Comparison of ENCODE assay signal across 9 cellular contexts in genomic region chr19:16625183-16625958, GRCh38. TPM values are rescaled to one million over a fixed set of nuclear protein-coding genes. Genes with fewer than 3 reads are reported as not detected.
A peak's percentile ranks its signal among the peaks of the same experiment; 100 is the strongest.
DNase-seq lines count a peak whose midpoint lies in the region; ATAC-seq, FAIRE-seq and TF ChIP-seq lines count a peak whose summit lies in the region.
"Had no signal": no experiment of that assay in that cellular context is flagged by ENCODE, and none has a peak within 500 bp of the region (broad histone marks: within the 10 kb centered on the region; RNA-seq: fewer than 3 reads in every experiment).

No MANE protein-coding gene starts in this region.

- peaks cover 9% of the 10 kb centered on the region for H3K36me3 ChIP-seq in CD8-positive, alpha-beta memory T cell (ENCODE audit: insufficient read depth, low read length)
- peaks cover 17% of the 10 kb centered on the region for H3K36me3 ChIP-seq in HUES6 (ENCODE audit: control insufficient read depth, insufficient read depth, low read length)
- peaks cover 4 to 17% of the 10 kb centered on the region in 2 experiments; a peak in 2 of 4 replicates for H3K36me3 ChIP-seq in GM12878 (ENCODE audit: control insufficient read depth in 2 of 2, insufficient read depth in 2 of 2, low read length in 1 of 2)

- H3K4me1 ChIP-seq in CD8-positive, alpha-beta memory T cell (ENCODE audit: insufficient read depth, low read length), result peaks cover 41% of the 10 kb centered on the region
- H3K4me1 ChIP-seq in HUES6 (ENCODE audit: control insufficient read depth, insufficient read depth, low read length) (peaks cover 18% of the 10 kb centered on the region), GM12878 (ENCODE audit: control insufficient read depth, insufficient read depth, low read length) (peaks cover 18% of the 10 kb centered on the region)

- H3K9me3 ChIP-seq in CD8-positive, alpha-beta memory T cell (ENCODE audit: low read length), result no peaks in the 10 kb centered on the region
- no peaks in the 10 kb centered on the region for H3K9me3 ChIP-seq in HUES6 (ENCODE audit: control insufficient read depth, insufficient read depth, low read depth, low read length)
- no peaks in the 10 kb centered on the region for H3K9me3 ChIP-seq in GM12878 (replicated peaks; ENCODE audit: control insufficient read depth, insufficient read depth, low read length)

- TF ChIP-seq RAD21 in GM12878 (IDR thresholded peaks at IDR 0.05; ENCODE audit: insufficient read depth, low read depth, low read length), result no peak

- no TSS peak for BruUV-seq in GM12878 (replicated peaks; lab: Mats Ljungman, UMichigan)

- no peak for FAIRE-seq in GM12878 (lab: Jason Lieb, UNC)

- no peak overlapping the region for H3K27ac ChIP-seq in CD8-positive, alpha-beta memory T cell (ENCODE audit: low read depth, low read length)
- H3K27ac ChIP-seq in HUES6 (ENCODE audit: low read depth, low read length), result no peak overlapping the region
- no peak overlapping the region for H3K27ac ChIP-seq in GM12878 (ENCODE audit: control insufficient read depth, insufficient read depth)

- SMC1A ChIA-PET in GM12878 (lab: Charles Lee; ENCODE audit: uncharacterized antibody, unreplicated experiment), result interaction anchor here (1.0 to 10.1 kb wide), 7 partner anchors 12 to 52 kb away, joined by 3 to 164 read pairs (median 9); no protein-coding TSS in a partner anchor

- H3K4me3 Mint-ChIP-seq in CD8-positive, alpha-beta memory T cell, result peak overlapping the region in 3 of 7 donors; percentile 24 to 98 (median 48)
- peak overlapping the region; percentile 92 for H3K4me3 Mint-ChIP-seq in natural killer cell

- peak overlapping the region in 6 of 8 donors; percentile 2 to 69 (median 42) for H3K27ac Mint-ChIP-seq in CD8-positive, alpha-beta memory T cell
- H3K27ac Mint-ChIP-seq in natural killer cell, result peak overlapping the region; percentile 62 to 85

- no peak overlapping the region for H3K4me3 ChIP-seq in CD8-positive, alpha-beta memory T cell (ENCODE audit: low read length)
- H3K4me3 ChIP-seq in HUES6 (ENCODE audit: low read depth, low read length), result 0 out of 2 replicates have a peak overlapping the region, but pooled peaks have one; percentile 90
- peak overlapping the region; percentile 94; the same call in 1 of the 2 replicates for H3K4me3 ChIP-seq in GM12878

- H2AFZ ChIP-seq in GM12878 (ENCODE audit: control insufficient read depth, low read depth, low read length), result no peak overlapping the region

- intact Hi-C loops in GM12878 (cut with micrococcal nuclease; ENCODE audit: unreplicated experiment), result loop anchor here (5.0 kb wide), 1 partner anchor 37 kb away; the partner anchor contains the start of genes SMIM7 and TMEM38A
- intact Hi-C loops in natural killer cell (cut with micrococcal nuclease), result no loop called here

- peaks cover 0 to 45% (median 3%) of the 10 kb centered on the region in 3 donors for H3K36me3 Mint-ChIP-seq in CD8-positive, alpha-beta memory T cell
- no peaks in the 10 kb centered on the region for H3K36me3 Mint-ChIP-seq in natural killer cell

- POLR2A ChIA-PET in CD8-positive, alpha-beta memory T cell (lab: Charles Lee), result interaction anchor here (0.7 to 0.9 kb wide), 2 partner anchors 58 to 475 kb away, joined by 3 to 4 read pairs; no protein-coding TSS in a partner anchor
- POLR2A ChIA-PET in GM12878 (lab: Charles Lee), result interaction anchor here (0.7 to 10.3 kb wide), 8 partner anchors 10 to 52 kb away, joined by 3 to 220 read pairs (median 4); partner anchors contain the start of gene TMEM38A

- RAD21 ChIA-PET in GM12878 (lab: Charles Lee; ENCODE audit: unreplicated experiment), result interaction anchor here (0.6 to 9.0 kb wide), 7 partner anchors 15 to 42 kb away, joined by 3 to 169 read pairs (median 3); no protein-coding TSS in a partner anchor

- no peaks in the 10 kb centered on the region for H3K27me3 ChIP-seq in CD8-positive, alpha-beta memory T cell (ENCODE audit: insufficient read depth, low read length, poor library complexity, severe bottlenecking)
- H3K27me3 ChIP-seq in HUES6 (ENCODE audit: control insufficient read depth, insufficient read depth, low read length) (no peaks in the 10 kb centered on the region), GM12878 (replicated peaks in 1 of 2; ENCODE audit: control insufficient read depth in 2 of 2, insufficient read depth in 2 of 2, low read length in 1 of 2) (no peaks in the 10 kb centered on the region)

- CTCF ChIA-PET in CD8-positive, alpha-beta memory T cell (lab: Charles Lee), result no interaction called here
- CTCF ChIA-PET in GM12878 (lab: Yijun Ruan, JAX), result interaction anchor here (0.9 to 9.0 kb wide), 13 partner anchors 11 to 96 kb away, joined by 3 to 83 read pairs (median 6); partner anchors contain the start of gene TMEM38A

- no peaks in the 10 kb centered on the region for H3K9me3 Mint-ChIP-seq in CD8-positive, alpha-beta memory T cell
- no peaks in the 10 kb centered on the region for H3K9me3 Mint-ChIP-seq in natural killer cell

- no peak for DNase-seq in CD8-positive, alpha-beta memory T cell
- DNase-seq in GM12878 (ENCODE audit: low read depth, low spot score) (no peak), natural killer cell (no peak), NCI-H748 treated with DMSO at 0.1 percent for 48 hours (lab: John Stamatoyannopoulos, UW) (no peak), NK-92 (lab: John Stamatoyannopoulos, UW; ENCODE audit: unreplicated experiment) (no peak), NCI-H2029 (lab: John Stamatoyannopoulos, UW) (no peak)
- DNase-seq: NCI-H1417 had no signal

- H3K4me2 ChIP-seq in GM12878 (ENCODE audit: control insufficient read depth, insufficient read depth), result peak overlapping the region; percentile 24; the same call in 1 of the 2 replicates

- H3K9ac ChIP-seq in HUES6 (ENCODE audit: low read length) (no peak overlapping the region), GM12878 (ENCODE audit: control insufficient read depth, insufficient read depth, low read length) (no peak overlapping the region; the same call in 1 of the 2 replicates)

- peaks cover 52 to 82% (median 76%) of the 10 kb centered on the region in 3 donors for H3K4me1 Mint-ChIP-seq in CD8-positive, alpha-beta memory T cell
- peaks cover 45 to 63% of the 10 kb centered on the region in 2 donors for H3K4me1 Mint-ChIP-seq in natural killer cell

- H4K20me1 ChIP-seq in GM12878 (ENCODE audit: control insufficient read depth, insufficient read depth), result peaks cover 4% of the 10 kb centered on the region; the same call in 1 of the 2 replicates

- TF ChIP-seq CTCF in GM12878 (IDR thresholded peaks at IDR 0.05 in 2 of 3, conservative IDR thresholded peaks at IDR 0.05 in 1 of 3; ENCODE audit: control insufficient read depth in 2 of 3, extremely low read depth in 1 of 3, insufficient read depth in 1 of 3, low read depth in 3 of 3, low read length in 3 of 3), result no peak
- TF ChIP-seq CTCF in natural killer cell (IDR thresholded peaks at IDR 0.05), result no peak

- no peak for TF ChIP-seq EP300 in GM12878 (IDR thresholded peaks at IDR 0.05; ENCODE audit: borderline replicate concordance in 1 of 2, control insufficient read depth in 1 of 2, low read depth in 2 of 2, low read length in 2 of 2)

- no peak for ATAC-seq in GM12878
- no peak for ATAC-seq in natural killer cell
- no peak for ATAC-seq in HG03378 (IDR thresholded peaks at IDR 0.05; ENCODE audit: unreplicated experiment)

- H3K27me3 Mint-ChIP-seq in CD8-positive, alpha-beta memory T cell, result no peaks in the 10 kb centered on the region
- H3K27me3 Mint-ChIP-seq in natural killer cell (ENCODE audit: low read depth in 2 of 2), result no peaks in the 10 kb centered on the region

- 86% methylated on average over 16 of the region's 16 CpGs for WGBS in GM12878 (ENCODE audit: insufficient coverage, insufficient replicate concordance, low lambda C conversion rate, missing lambda C conversion rate)

- H3K79me2 ChIP-seq in GM12878 (ENCODE audit: control insufficient read depth, insufficient read depth, low read length), result peaks cover 85% of the 10 kb centered on the region

- in situ Hi-C loops in GM12878 (cut with MboI), result loop anchor here (5.0 kb wide), 1 partner anchor 38 kb away; no protein-coding TSS in a partner anchor

- TF ChIP-seq POLR2A in GM12878 (IDR thresholded peaks at IDR 0.05; ENCODE audit: low read depth, low read length), result no peak

RNA-seq across cellular contexts. Expression of gene MED26, which starts 2.6 kb away (rescaled TPM):
- total RNA-seq in CD8-positive, alpha-beta memory T cell, result 10 to 100 TPM; 14.7 to 17.1 TPM
- 3.1 TPM for polyA plus RNA-seq in CD8-positive, alpha-beta memory T cell
- 44.3 and 46.5 TPM in 2 replicates for total RNA-seq in GM12878 (2013; cell fraction: nucleolus; rRNA removed)
- total RNA-seq in GM12878 (2014; rRNA removed) (13.8 and 15.3 TPM in 2 replicates), GM12878 (2014; rRNA removed; fragmentation: Illumina TruSeq; extraction: Trizol) (7.2 and 8.6 TPM in 2 replicates), GM12878 (2021) (20.2 and 21.4 TPM in 2 replicates), natural killer cell (10 to 100 TPM; 34.7 to 47.5 (median 47.3) TPM)
- polyA plus RNA-seq in GM12878 (2011; ENCODE audit: low read depth), result 3.3 TPM
- polyA plus RNA-seq in GM12878 (2011; rRNA removed) (10.0 and 14.0 TPM in 2 replicates), GM12878 (2014; fragmentation: Illumina TruSeq; extraction: Trizol) (3.6 and 8.0 TPM in 2 replicates), GM12878 (2014; fragmentation: Nextera tagmentation; extraction: Ambion mirVana) (1 to 10 TPM; 1.1 to 2.2 TPM), GM12878 (2014; rRNA removed) (12.4 and 15.2 TPM in 2 replicates), GM12878 (2016; fragmentation: Nextera tagmentation; extraction: Ambion mirVana) (10 to 100 TPM in 1 of 2 experiments, 1 to 10 TPM in 1; 9.2 to 10.1 TPM)
- 14.4 and 19.2 TPM in 2 replicates for polyA plus RNA-seq in GM12878 (2011; cell fraction: cytosol; rRNA removed)
- 18.8 and 19.7 TPM in 2 replicates for polyA plus RNA-seq in GM12878 (2011; cell fraction: nucleus; rRNA removed)
- 7.8 and 10.8 TPM in 2 replicates for polyA plus RNA-seq in GM12878 (2012)
- polyA minus RNA-seq in GM12878 (2011; rRNA and poly(A)+ RNA removed), result 19.0 and 25.2 TPM in 2 replicates
- polyA minus RNA-seq in GM12878 (2011; cell fraction: cytosol; rRNA and poly(A)+ RNA removed), result 12.0 and 15.0 TPM in 2 replicates
- polyA minus RNA-seq in GM12878 (2011; cell fraction: nucleus; rRNA and poly(A)+ RNA removed), result 21.2 and 41.1 TPM in 2 replicates

RNA-seq across cellular contexts. Expression of gene SMIM7, which starts 34.6 kb away (rescaled TPM):
- 10 to 100 TPM; 61.7 to 64.5 TPM for total RNA-seq in CD8-positive, alpha-beta memory T cell
- polyA plus RNA-seq in CD8-positive, alpha-beta memory T cell, result 64.5 TPM
- 131 and 132 TPM in 2 replicates for total RNA-seq in GM12878 (2013; cell fraction: nucleolus; rRNA removed)
- total RNA-seq in GM12878 (2014; rRNA removed) (49.9 and 51.3 TPM in 2 replicates), GM12878 (2014; rRNA removed; fragmentation: Illumina TruSeq; extraction: Trizol) (68.1 and 69.4 TPM in 2 replicates), GM12878 (2021) (44.6 and 45.7 TPM in 2 replicates), natural killer cell (10 to 100 TPM; 63.2 to 88.4 (median 76.0) TPM)
- 39.2 TPM for polyA plus RNA-seq in GM12878 (2011; ENCODE audit: low read depth)
- polyA plus RNA-seq in GM12878 (2011; rRNA removed) (88.8 and 96.7 TPM in 2 replicates), GM12878 (2014; fragmentation: Illumina TruSeq; extraction: Trizol) (71.7 and 99.7 TPM in 2 replicates), GM12878 (2014; fragmentation: Nextera tagmentation; extraction: Ambion mirVana) (100 to 1,000 TPM; 157 to 170 TPM), GM12878 (2014; rRNA removed) (60.0 and 66.0 TPM in 2 replicates), GM12878 (2016; fragmentation: Nextera tagmentation; extraction: Ambion mirVana) (10 to 100 TPM; 70.0 to 72.5 TPM)
- 73.5 and 81.4 TPM in 2 replicates for polyA plus RNA-seq in GM12878 (2011; cell fraction: cytosol; rRNA removed)
- 54.6 and 59.6 TPM in 2 replicates for polyA plus RNA-seq in GM12878 (2011; cell fraction: nucleus; rRNA removed)
- polyA plus RNA-seq in GM12878 (2012), result 48.8 and 52.3 TPM in 2 replicates
- 49.9 and 62.4 TPM in 2 replicates for polyA minus RNA-seq in GM12878 (2011; rRNA and poly(A)+ RNA removed)
- 15.6 and 20.6 TPM in 2 replicates for polyA minus RNA-seq in GM12878 (2011; cell fraction: cytosol; rRNA and poly(A)+ RNA removed)
- 25.5 and 47.5 TPM in 2 replicates for polyA minus RNA-seq in GM12878 (2011; cell fraction: nucleus; rRNA and poly(A)+ RNA removed)

RNA-seq across cellular contexts. Expression of gene TMEM38A, which starts 35.6 kb away (rescaled TPM):
- total RNA-seq in CD8-positive, alpha-beta memory T cell, result under 1 TPM; 0.50 to 0.60 TPM
- not detected for polyA plus RNA-seq in CD8-positive, alpha-beta memory T cell
- 32.5 and 33.0 TPM in 2 replicates for total RNA-seq in GM12878 (2013; cell fraction: nucleolus; rRNA removed)
- total RNA-seq in GM12878 (2014; rRNA removed), result 18.0 and 19.1 TPM in 2 replicates
- 11.9 TPM in 2 replicates for total RNA-seq in GM12878 (2014; rRNA removed; fragmentation: Illumina TruSeq; extraction: Trizol)
- 14.5 and 17.2 TPM in 2 replicates for total RNA-seq in GM12878 (2021)
- 13.2 TPM for polyA plus RNA-seq in GM12878 (2011; ENCODE audit: low read depth)
- 9.8 and 12.7 TPM in 2 replicates for polyA plus RNA-seq in GM12878 (2011; rRNA removed)
- 14.7 and 19.0 TPM in 2 replicates for polyA plus RNA-seq in GM12878 (2011; cell fraction: cytosol; rRNA removed)
- polyA plus RNA-seq in GM12878 (2011; cell fraction: nucleus; rRNA removed), result 11.5 and 13.6 TPM in 2 replicates
- 18.4 and 20.6 TPM in 2 replicates for polyA plus RNA-seq in GM12878 (2012)
- polyA plus RNA-seq in GM12878 (2014; fragmentation: Illumina TruSeq; extraction: Trizol), result 11.5 and 12.4 TPM in 2 replicates
- 1 to 10 TPM; 4.5 to 6.1 TPM for polyA plus RNA-seq in GM12878 (2014; fragmentation: Nextera tagmentation; extraction: Ambion mirVana)
- 17.9 and 20.4 TPM in 2 replicates for polyA plus RNA-seq in GM12878 (2014; rRNA removed)
- polyA plus RNA-seq in GM12878 (2016; fragmentation: Nextera tagmentation; extraction: Ambion mirVana), result 10 to 100 TPM; 20.2 to 22.2 TPM
- 17.8 and 20.1 TPM in 2 replicates for polyA minus RNA-seq in GM12878 (2011; rRNA and poly(A)+ RNA removed)
- 4.4 and 5.7 TPM in 2 replicates for polyA minus RNA-seq in GM12878 (2011; cell fraction: cytosol; rRNA and poly(A)+ RNA removed)
- 5.9 and 6.3 TPM in 2 replicates for polyA minus RNA-seq in GM12878 (2011; cell fraction: nucleus; rRNA and poly(A)+ RNA removed)
- total RNA-seq in natural killer cell, result 1 to 10 TPM in 1 of 3 donors, under 1 TPM in 2; 0.29 to 2.2 (median 0.89) TPM

RNA-seq across cellular contexts. Expression of gene SLC35E1, which starts 53.2 kb away (rescaled TPM):
- total RNA-seq in CD8-positive, alpha-beta memory T cell, result 10 to 100 TPM; 41.9 to 43.8 TPM
- polyA plus RNA-seq in CD8-positive, alpha-beta memory T cell, result 30.6 TPM
- 130 and 131 TPM in 2 replicates for total RNA-seq in GM12878 (2013; cell fraction: nucleolus; rRNA removed)
- total RNA-seq in GM12878 (2014; rRNA removed), result 24.7 and 26.5 TPM in 2 replicates
- 20.1 and 20.4 TPM in 2 replicates for total RNA-seq in GM12878 (2014; rRNA removed; fragmentation: Illumina TruSeq; extraction: Trizol)
- 30.9 and 33.7 TPM in 2 replicates for total RNA-seq in GM12878 (2021)
- 23.4 TPM for polyA plus RNA-seq in GM12878 (2011; ENCODE audit: low read depth)
- 28.7 and 37.7 TPM in 2 replicates for polyA plus RNA-seq in GM12878 (2011; rRNA removed)
- polyA plus RNA-seq in GM12878 (2011; cell fraction: cytosol; rRNA removed), result 42.7 and 47.6 TPM in 2 replicates
- 45.6 and 46.8 TPM in 2 replicates for polyA plus RNA-seq in GM12878 (2011; cell fraction: nucleus; rRNA removed)
- polyA plus RNA-seq in GM12878 (2012), result 32.1 and 35.8 TPM in 2 replicates
- polyA plus RNA-seq in GM12878 (2014; fragmentation: Illumina TruSeq; extraction: Trizol), result 20.5 and 23.8 TPM in 2 replicates
- polyA plus RNA-seq in GM12878 (2014; fragmentation: Nextera tagmentation; extraction: Ambion mirVana), result 10 to 100 TPM; 11.3 to 15.1 TPM
- 19.6 and 26.7 TPM in 2 replicates for polyA plus RNA-seq in GM12878 (2014; rRNA removed)
- 10 to 100 TPM; 12.6 to 20.0 TPM for polyA plus RNA-seq in GM12878 (2016; fragmentation: Nextera tagmentation; extraction: Ambion mirVana)
- polyA minus RNA-seq in GM12878 (2011; rRNA and poly(A)+ RNA removed), result 96.4 and 132 TPM in 2 replicates
- 29.0 and 31.5 TPM in 2 replicates for polyA minus RNA-seq in GM12878 (2011; cell fraction: cytosol; rRNA and poly(A)+ RNA removed)
- 27.3 and 43.1 TPM in 2 replicates for polyA minus RNA-seq in GM12878 (2011; cell fraction: nucleus; rRNA and poly(A)+ RNA removed)
- 10 to 100 TPM; 53.2 to 55.5 (median 54.2) TPM for total RNA-seq in natural killer cell

Comparison
In these comparisons a context has a peak if more than half of its experiments do, and no peak if none do; other contexts are left out.
1. RNA of gene TMEM38A, which starts 35.6 kb away (total RNA-seq): 11.9 to 33.0 TPM in GM12878; 0.29 to 2.2 TPM in natural killer cell and 0.50 to 0.60 TPM in CD8-positive, alpha-beta memory T cell; every median in the first group is over 4 times any median in the second.